ENCODE assay signal across 16 cellular contexts in the genomic region with DNA sequence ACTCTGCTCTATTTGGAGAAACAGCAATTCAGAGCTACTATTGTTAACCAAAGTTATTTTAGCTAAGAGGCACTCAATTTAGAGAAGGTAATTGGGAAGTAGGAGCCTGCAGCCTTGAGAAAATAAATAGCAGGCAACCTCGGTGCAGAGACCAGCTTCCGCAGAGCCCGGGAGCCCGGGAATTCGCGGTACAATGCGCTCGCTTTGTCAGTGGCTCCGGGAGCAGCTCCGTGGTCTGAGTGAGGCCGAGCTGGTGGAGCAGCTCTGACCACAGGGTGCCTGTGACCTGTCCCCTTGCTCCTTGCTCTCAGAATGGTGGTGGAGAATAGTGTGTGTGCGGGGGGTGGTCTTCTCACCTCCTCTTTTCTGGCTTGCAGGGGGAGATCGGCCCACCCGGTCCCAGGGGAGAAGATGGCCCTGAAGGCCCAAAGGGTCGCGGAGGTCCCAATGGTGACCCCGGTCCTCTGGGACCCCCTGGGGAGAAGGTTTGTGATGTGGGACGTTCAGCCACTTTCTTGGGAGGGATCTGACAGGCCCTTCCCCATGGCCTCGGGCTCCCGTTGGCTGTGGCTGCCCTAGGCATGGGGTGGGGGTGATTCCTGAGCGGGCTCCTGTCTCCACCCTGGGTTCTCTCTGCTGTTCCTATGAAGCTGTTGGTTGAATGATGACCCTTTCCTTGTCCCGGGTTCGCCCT.
A peak's percentile ranks its signal among the peaks of the same experiment; 100 is the strongest.
DNase-seq lines count a peak whose midpoint lies in the region; FAIRE-seq and TF ChIP-seq lines count a peak whose summit lies in the region.
"Had no signal": no experiment of that assay in that cellular context is flagged by ENCODE, and none has a peak within 500 bp of the region (broad histone marks: within the 10 kb centered on the region; RNA-seq: fewer than 3 reads in every experiment).

No MANE protein-coding gene starts in this region.

- H3K27ac ChIP-seq in astrocyte (ENCODE audit: low read depth, low read length) (no peak overlapping the region), mesodermal cell (ENCODE audit: low read depth, low read length, severe bottlenecking) (peak overlapping the region; percentile 45), spleen (peak overlapping the region in 7 of 8 donors; percentile 32 to 82 (median 75)), Peyer's patch (no peak overlapping the region)
- H3K27ac ChIP-seq: KMS-11 had no signal

- H3K4me1 ChIP-seq in astrocyte (ENCODE audit: insufficient read depth, low read length) (peaks cover 3% of the 10 kb centered on the region), mesodermal cell (ENCODE audit: control insufficient read depth, insufficient read depth, low read length, poor library complexity, severe bottlenecking) (no peaks in the 10 kb centered on the region), spleen (peaks cover 0 to 40% (median 19%) of the 10 kb centered on the region in 6 donors), Peyer's patch (no peaks in the 10 kb centered on the region)

- H3K4me3 ChIP-seq in H7 (ENCODE audit: insufficient read depth, low read depth, low read length): no peak overlapping the region
- no peak overlapping the region for H3K4me3 ChIP-seq in astrocyte (ENCODE audit: insufficient read depth, low read depth, low read length)
- H3K4me3 ChIP-seq in mesodermal cell (ENCODE audit: extremely low read depth, insufficient read depth, low read length, poor library complexity, severe bottlenecking): no peak overlapping the region
- no peak overlapping the region for H3K4me3 ChIP-seq in spleen
- H3K4me3 ChIP-seq in Peyer's patch: no peak overlapping the region

- 83 to 85% methylated on average over 16 to 17 of the region's 23 CpGs for WGBS in mesodermal cell (ENCODE audit: insufficient coverage in 2 of 2), 2 experiments
- 62 to 77% (median 72%) methylated on average over 20 to 23 of the region's 23 CpGs for WGBS in spleen, 5 donors

- peaks cover 3% of the 10 kb centered on the region for H3K79me2 ChIP-seq in astrocyte (ENCODE audit: insufficient read depth, low read length)

- H3K27me3 ChIP-seq in H7 (ENCODE audit: control insufficient read depth, insufficient read depth, low read length) (no peaks in the 10 kb centered on the region), astrocyte (ENCODE audit: insufficient read depth, low read length) (no peaks in the 10 kb centered on the region), spleen (replicated peaks in 1 of 7) (peaks cover 0 to 39% (median 0%) of the 10 kb centered on the region in 7 donors), Peyer's patch (no peaks in the 10 kb centered on the region)

- no peaks in the 10 kb centered on the region for H3K9me3 ChIP-seq in astrocyte (ENCODE audit: insufficient read depth, low read depth, low read length)
- H3K9me3 ChIP-seq in mesodermal cell (ENCODE audit: control insufficient read depth, low read length): no peaks in the 10 kb centered on the region
- no peaks in the 10 kb centered on the region for H3K9me3 ChIP-seq in spleen
- no peaks in the 10 kb centered on the region for H3K9me3 ChIP-seq in Peyer's patch

- peaks cover 98% of the 10 kb centered on the region for H4K20me1 ChIP-seq in astrocyte (ENCODE audit: insufficient read depth, low read length)

- H3K9me3 Mint-ChIP-seq in astrocyte (ENCODE audit: unreplicated experiment): no peaks in the 10 kb centered on the region
- H3K9me3 Mint-ChIP-seq: CD4-positive, alpha-beta memory T cell had no signal

- H2AFZ ChIP-seq in astrocyte (ENCODE audit: low read depth, low read length): no peak overlapping the region

- H3K36me3 ChIP-seq in H7 (replicated peaks; ENCODE audit: control insufficient read depth, insufficient read depth, low read length) (no peaks in the 10 kb centered on the region), astrocyte (ENCODE audit: insufficient read depth, low read length) (peaks cover 40% of the 10 kb centered on the region), mesodermal cell (ENCODE audit: control insufficient read depth, insufficient read depth, low read length) (peaks cover 97% of the 10 kb centered on the region), spleen (peaks cover 0 to 10% (median 0%) of the 10 kb centered on the region in 6 donors), Peyer's patch (peaks cover 0 to 13% (median 0%) of the 10 kb centered on the region in 3 donors)

- peaks cover 11% of the 10 kb centered on the region for H3K4me1 Mint-ChIP-seq in astrocyte (ENCODE audit: low read depth, unreplicated experiment)
- H3K4me1 Mint-ChIP-seq: B cell; CD4-positive, alpha-beta memory T cell had no signal

- H3K9ac ChIP-seq in astrocyte (ENCODE audit: low read length): no peak overlapping the region
- H3K9ac ChIP-seq: KMS-11 had no signal

- peak; percentile 68 for DNase-seq in H7
- no peak for DNase-seq in astrocyte (ENCODE audit: low read depth)
- no peak for DNase-seq in spleen
- no peak for DNase-seq in GOT3 (lab: John Stamatoyannopoulos, UW)
- no peak for DNase-seq in NCI-H1417 (lab: John Stamatoyannopoulos, UW)
- no peak for DNase-seq in stimulated activated CD4-positive, alpha-beta T cell treated with anti-CD3 and anti-CD28 coated beads, Interleukin-4, amount 100 ng/mL, for 1 hour
- no peak for DNase-seq in Peyer's patch
- DNase-seq: CD4-positive, alpha-beta memory T cell; DMS79 treated with DMSO at 0.1 percent for 48 hours; GDM1; NCI-H1092; NCI-H1694 treated with DMSO at 0.1 percent for 48 hours; SHP77 treated with DMSO at 0.1 percent for 48 hours had no signal

- TF ChIP-seq POLR2A in spleen (IDR thresholded peaks at IDR 0.05) (no peak), Peyer's patch (IDR thresholded peaks at IDR 0.05) (no peak)

- peak overlapping the region; percentile 58 for H3K27ac Mint-ChIP-seq in astrocyte (ENCODE audit: unreplicated experiment)
- H3K27ac Mint-ChIP-seq: B cell; CD4-positive, alpha-beta memory T cell had no signal

- no peak for FAIRE-seq in astrocyte (lab: Jason Lieb, UNC)

- TF ChIP-seq CTCF in astrocyte (IDR thresholded peaks at IDR 0.05; ENCODE audit: insufficient read depth, low read depth, low read length) (no peak), spleen (IDR thresholded peaks at IDR 0.05 in 8 of 11, conservative IDR thresholded peaks at IDR 0.05 in 3 of 11) (no peak), Peyer's patch (IDR thresholded peaks at IDR 0.05) (no peak)

- peaks cover 25% of the 10 kb centered on the region for H3K36me3 Mint-ChIP-seq in astrocyte (ENCODE audit: low read depth, unreplicated experiment)
- H3K36me3 Mint-ChIP-seq: CD4-positive, alpha-beta memory T cell had no signal

- no peak overlapping the region for H3K4me2 ChIP-seq in astrocyte (ENCODE audit: low read length)
- H3K4me2 ChIP-seq: KMS-11 had no signal

- H3K4me3 Mint-ChIP-seq in astrocyte (ENCODE audit: unreplicated experiment): no peak overlapping the region
- H3K4me3 Mint-ChIP-seq: B cell; CD4-positive, alpha-beta memory T cell had no signal

- no peaks in the 10 kb centered on the region for H3K27me3 Mint-ChIP-seq in astrocyte (ENCODE audit: low read depth, unreplicated experiment)
- H3K27me3 Mint-ChIP-seq: B cell had no signal

- intact Hi-C loops in spleen (cut with DNase I; ENCODE audit: low total_unique reads): no loop called here

Comparison
In these comparisons a context has a peak if more than half of its experiments do, and no peak if none do; other contexts are left out.
1. H3K27ac ChIP-seq: peak in mesodermal cell (single experiment) and spleen (7 of 8); none in astrocyte (single experiment) and Peyer's patch (0 of 4).